Comparison of ENCODE assay signal across 8 cellular contexts in genomic region chr1:213374369-213374768, GRCh38.
A peak's percentile ranks its signal among the peaks of the same experiment; 100 is the strongest.
DNase-seq lines count a peak whose midpoint lies in the region; ATAC-seq, FAIRE-seq and TF ChIP-seq lines count a peak whose summit lies in the region.

No MANE protein-coding gene starts in this region.

- no peaks in the 10 kb centered on the region for H3K36me3 ChIP-seq in endothelial cell of umbilical vein (ENCODE audit: control insufficient read depth in 2 of 2, extremely low read depth in 1 of 2, insufficient read depth in 2 of 2, low read length in 2 of 2)
- H3K36me3 ChIP-seq in suprapubic skin = no peaks in the 10 kb centered on the region

- no TSS peak for BruUV-seq in endothelial cell of umbilical vein (replicated peaks; lab: Mats Ljungman, UMichigan)

- H3K4me3 ChIP-seq in endothelial cell of umbilical vein (replicated peaks in 1 of 3; ENCODE audit: insufficient read depth in 1 of 3, low read depth in 1 of 3, low read length in 3 of 3) (no peak overlapping the region), suprapubic skin (no peak overlapping the region)

- TF ChIP-seq POLR2A in endothelial cell of umbilical vein (IDR thresholded peaks at IDR 0.05; ENCODE audit: low read depth, low read length) (no peak), suprapubic skin (IDR thresholded peaks at IDR 0.05) (no peak)

- ATAC-seq in GM18907 (IDR thresholded peaks at IDR 0.05; ENCODE audit: unreplicated experiment) (peak; percentile 89), HG03175 (IDR thresholded peaks at IDR 0.05; ENCODE audit: unreplicated experiment) (peak; percentile 87)

- H3K27me3 ChIP-seq in endothelial cell of umbilical vein (ENCODE audit: control insufficient read depth in 2 of 2, insufficient read depth in 2 of 2, low read length in 2 of 2) (no peaks in the 10 kb centered on the region), suprapubic skin (no peaks in the 10 kb centered on the region)

- no peaks in the 10 kb centered on the region for H3K9me1 ChIP-seq in endothelial cell of umbilical vein (replicated peaks; ENCODE audit: control insufficient read depth, extremely low read depth, insufficient read depth, low read length)

- FAIRE-seq in endothelial cell of umbilical vein (lab: Jason Lieb, UNC) = no peak

- no peak overlapping the region for H3K27ac ChIP-seq in C4-2B
- H3K27ac ChIP-seq in endothelial cell of umbilical vein (ENCODE audit: insufficient read depth, low read depth, low read length) = no peak overlapping the region
- H3K27ac ChIP-seq in suprapubic skin = no peak overlapping the region

- POLR2A ChIA-PET in endothelial cell of umbilical vein (lab: Charles Lee) = no interaction called here

- H3K9ac ChIP-seq in endothelial cell of umbilical vein (replicated peaks; ENCODE audit: extremely low read depth, insufficient read depth, low read length) = no peak overlapping the region

- H3K9me3 ChIP-seq in endothelial cell of umbilical vein (replicated peaks; ENCODE audit: control insufficient read depth, insufficient read depth, low read length) (no peaks in the 10 kb centered on the region), suprapubic skin (no peaks in the 10 kb centered on the region)

- WGBS in suprapubic skin = 40% methylated on average over 5 of the region's 5 CpGs

- no peak overlapping the region for H3K4me2 ChIP-seq in endothelial cell of umbilical vein (ENCODE audit: insufficient read depth, low read length)

- dilution Hi-C loops in endothelial cell of umbilical vein (cut with MboI; ENCODE audit: extremely low pct_ligation_motif_present, low sequenced_read_pairs) = no loop called here

- CTCF ChIA-PET in endothelial cell of umbilical vein (lab: Charles Lee) = interaction anchor here (0.6 to 3.5 kb wide), 17 partner anchors 9 to 958 kb away, joined by 3 to 36 read pairs (median 3); no protein-coding TSS in a partner anchor

- H3K79me2 ChIP-seq in endothelial cell of umbilical vein (ENCODE audit: control insufficient read depth, insufficient read depth, low read length) = no peaks in the 10 kb centered on the region

- H3K4me1 ChIP-seq in endothelial cell of umbilical vein (ENCODE audit: control insufficient read depth, extremely low read depth, insufficient read depth, low read length) (no peaks in the 10 kb centered on the region), suprapubic skin (no peaks in the 10 kb centered on the region)

- DNase-seq in NCI-H446 (lab: John Stamatoyannopoulos, UW) = peak; percentile 63 to 84
- peak; percentile 30 to 32 for DNase-seq in activated CD4-positive, alpha-beta T cell treated with anti-CD3 and anti-CD28 coated beads, Interleukin-2, amount 50 U/mL, for 24 hours (ENCODE audit: low read depth in 1 of 2, low spot score in 1 of 2)
- peak; percentile 61 for DNase-seq in endothelial cell of umbilical vein (ENCODE audit: low read depth, low spot score)
- peak; percentile 78 for DNase-seq in myocyte (ENCODE audit: low read depth)
- no peak for DNase-seq in suprapubic skin (ENCODE audit: low spot score in 2 of 2)

- no peak overlapping the region for H2AFZ ChIP-seq in endothelial cell of umbilical vein (ENCODE audit: low read depth, low read length)

- no peaks in the 10 kb centered on the region for H4K20me1 ChIP-seq in endothelial cell of umbilical vein (replicated peaks; ENCODE audit: control insufficient read depth, extremely low read depth, insufficient read depth, low read length)

- peak; percentile 97 for TF ChIP-seq CTCF in C4-2B (conservative IDR thresholded peaks at IDR 0.05)
- peak; percentile 84 to 95 for TF ChIP-seq CTCF in endothelial cell of umbilical vein (IDR thresholded peaks at IDR 0.05; ENCODE audit: extremely low read depth in 1 of 2, insufficient read depth in 1 of 2, low read depth in 1 of 2, low read length in 2 of 2)
- TF ChIP-seq CTCF in suprapubic skin (IDR thresholded peaks at IDR 0.05) = peak; percentile 21 to 70

- intact Hi-C loops in endothelial cell of umbilical vein (cut with micrococcal nuclease) = loop anchor here (1.0 to 5.0 kb wide), 5 partner anchors 130 to 954 kb away; no protein-coding TSS in a partner anchor

- TF ChIP-seq EP300 in suprapubic skin (IDR thresholded peaks at IDR 0.05) = no peak

TF ChIP-seq in endothelial cell of umbilical vein, 7 proteins besides CTCF, POLR2A, EP300 and RAD21:
- TF ChIP-seq MAX (IDR thresholded peaks at IDR 0.05; ENCODE audit: insufficient read depth, insufficient read length) = no peak
- no peak for TF ChIP-seq JUN (IDR thresholded peaks at IDR 0.05; ENCODE audit: borderline replicate concordance, insufficient read depth, insufficient read length, low read depth)
- no peak for TF ChIP-seq FOS (IDR thresholded peaks at IDR 0.05; ENCODE audit: borderline replicate concordance, insufficient read depth, low read length)
- TF ChIP-seq POLR2AphosphoS5 (IDR thresholded peaks at IDR 0.05; ENCODE audit: insufficient read depth, low read depth, low read length) = no peak
- no peak for TF ChIP-seq EZH2 (IDR thresholded peaks at IDR 0.05; ENCODE audit: borderline replicate concordance, low read depth, low read length, severe bottlenecking)
- no peak for TF ChIP-seq MYC (IDR thresholded peaks at IDR 0.05; ENCODE audit: low read depth, low read length)
- no peak for TF ChIP-seq GATA2 (IDR thresholded peaks at IDR 0.05; ENCODE audit: insufficient read depth, insufficient read length, low read depth, low read length)

Comparison
In these comparisons a context has a peak if more than half of its experiments do, and no peak if none do; other contexts are left out.
1. CTCF ChIP-seq: peak in every context shown above with its lines; median percentile 97 in C4-2B; 90 in endothelial cell of umbilical vein; 46 in suprapubic skin.
2. DNase-seq: peak in NCI-H446 (2 of 2), activated CD4-positive, alpha-beta T cell treated with anti-CD3 and anti-CD28 coated beads, Interleukin-2, amount 50 U/mL, for 24 hours (2 of 2), endothelial cell of umbilical vein (single experiment) and myocyte (single experiment); none in suprapubic skin (0 of 2).